ENCODE assay signal across 8 cellular contexts in genomic region chr7:6857714-6858314, GRCh38. TPM values are rescaled to one million over a fixed set of nuclear protein-coding genes. Genes with fewer than 3 reads are reported as not detected.
DNase-seq lines count a peak whose midpoint lies in the region; ATAC-seq and TF ChIP-seq lines count a peak whose summit lies in the region.
"Not testable (repeated sequence)": the region's sequence is repeated elsewhere in the genome, so short reads cannot be mapped to it uniquely, and the experiment has no call there.

No MANE protein-coding gene starts in this region.

- POLR2A ChIA-PET in CD8-positive, alpha-beta T cell (lab: Charles Lee), result not testable (repeated sequence)

- not testable (repeated sequence) for H3K27me3 Mint-ChIP-seq in CD8-positive, alpha-beta T cell (ENCODE audit: low read depth); osteocyte (ENCODE audit: unreplicated experiment)

- H3K4me3 ChIP-seq in CD8-positive, alpha-beta T cell (ENCODE audit: low read depth, low read length); astrocyte of the cerebellum (ENCODE audit: low read depth, low read length): not testable (repeated sequence)

- H3K4me3 Mint-ChIP-seq in CD8-positive, alpha-beta T cell; osteocyte (ENCODE audit: unreplicated experiment): not testable (repeated sequence)

- not testable (repeated sequence) for H3K9me3 Mint-ChIP-seq in CD8-positive, alpha-beta T cell; osteocyte (ENCODE audit: unreplicated experiment)

- in situ Hi-C loops in astrocyte of the cerebellum (cut with HindIII; ENCODE audit: low sequenced_read_pairs), result not testable (repeated sequence)

- not testable (repeated sequence) for H3K27ac ChIP-seq in CD8-positive, alpha-beta T cell (ENCODE audit: low read depth, low read length)

- intact Hi-C loops in CD8-positive, alpha-beta T cell (cut with DNase I, micrococcal nuclease), result loop anchor here (1.0 to 2.0 kb wide), 3 partner anchors 269 to 342 kb away; no protein-coding TSS in a partner anchor
- intact Hi-C loops in cardiac septum (cut with DNase I), result not testable (repeated sequence)

- H3K36me3 Mint-ChIP-seq in CD8-positive, alpha-beta T cell; osteocyte (ENCODE audit: unreplicated experiment): not testable (repeated sequence)

- not testable (repeated sequence) for H3K36me3 ChIP-seq in CD8-positive, alpha-beta T cell (ENCODE audit: insufficient read depth, low read length)

- TF ChIP-seq CTCF in CD8-positive, alpha-beta T cell (IDR thresholded peaks at IDR 0.05), result peak; percentile 62
- peak; percentile 45 for TF ChIP-seq CTCF in astrocyte of the cerebellum (IDR thresholded peaks at IDR 0.05; ENCODE audit: low read depth, low read length, missing control alignments)
- peak; percentile 82 for TF ChIP-seq CTCF in osteocyte (IDR thresholded peaks at IDR 0.05)

- H3K4me1 ChIP-seq in CD8-positive, alpha-beta T cell (ENCODE audit: insufficient read depth, low read length), result not testable (repeated sequence)

- CTCF ChIA-PET in CD8-positive, alpha-beta T cell (lab: Charles Lee), result interaction anchor here (0.7 to 1.6 kb wide), 8 partner anchors 258 to 393 kb away, joined by 3 to 5 read pairs (median 3); no protein-coding TSS in a partner anchor

- ATAC-seq in CD8-positive, alpha-beta T cell, result not testable (repeated sequence)

- H3K9me3 ChIP-seq in CD8-positive, alpha-beta T cell (ENCODE audit: low read length), result not testable (repeated sequence)

- H3K27ac Mint-ChIP-seq in CD8-positive, alpha-beta T cell; osteocyte (ENCODE audit: unreplicated experiment): not testable (repeated sequence)

- not testable (repeated sequence) for H3K27me3 ChIP-seq in CD8-positive, alpha-beta T cell (ENCODE audit: insufficient read depth, low read length)

- H3K4me1 Mint-ChIP-seq in CD8-positive, alpha-beta T cell (ENCODE audit: low read depth); osteocyte (ENCODE audit: unreplicated experiment): not testable (repeated sequence)

- peak; percentile 60 to 86 (median 76) for DNase-seq in CD8-positive, alpha-beta T cell
- peak; percentile 7 for DNase-seq in HPDE6-E6E7 (ENCODE audit: extremely low spot score)
- DNase-seq in NCI-H82 (lab: John Stamatoyannopoulos, UW), result peak; percentile 58
- peak; percentile 71 for DNase-seq in activated CD4-positive, alpha-beta T cell treated with anti-CD3 and anti-CD28 coated beads for 1 hour
- not testable (repeated sequence) for DNase-seq in astrocyte of the cerebellum (ENCODE audit: low read depth)
- DNase-seq in cardiac septum (ENCODE audit: low spot score), result peak; percentile 87
- peak; percentile 89 for DNase-seq in osteocyte (ENCODE audit: extremely low spot score, unreplicated experiment)
- DNase-seq in stimulated activated CD8-positive, alpha-beta memory T cell treated with anti-CD3 and anti-CD28 coated beads, Interleukin-7, amount 100 ng/mL, for 4 hours (ENCODE audit: low read depth in 2 of 2), result peak; percentile 58 to 62

RNA-seq across cellular contexts. Expression of gene CCZ1B, which starts 31.7 kb away (rescaled TPM):
- total RNA-seq in CD8-positive, alpha-beta T cell, result 10 to 100 TPM; 82.2 to 95.3 TPM
- total RNA-seq in cardiac septum (32.7 TPM), osteocyte (69.3 and 70.2 TPM in 2 replicates)
